In the genomic region with DNA sequence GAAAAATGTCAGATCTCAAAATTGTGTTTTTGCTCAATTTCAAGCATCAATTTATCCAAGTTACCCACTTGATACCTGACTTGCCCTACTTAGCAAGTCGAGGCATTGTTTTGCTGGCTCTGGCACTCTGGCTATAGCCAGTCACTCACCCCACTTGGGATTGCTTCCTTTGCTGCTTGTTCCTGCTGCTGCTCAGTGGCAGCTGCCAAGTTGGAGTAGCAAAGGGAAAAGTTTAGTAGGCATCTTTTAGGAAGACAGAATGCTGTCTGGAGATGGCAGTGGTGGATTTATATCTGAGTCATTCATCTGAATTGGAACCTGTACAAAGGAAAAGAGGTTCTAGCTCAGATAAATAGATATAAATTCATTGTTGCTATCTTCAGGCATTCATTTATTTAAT, we compare ENCODE assay signal across 13 cellular contexts. TPM values are rescaled to one million over a fixed set of nuclear protein-coding genes. Genes with fewer than 3 reads are reported as not detected.
A peak's percentile ranks its signal among the peaks of the same experiment; 100 is the strongest.
DNase-seq lines count a peak whose midpoint lies in the region; ATAC-seq lines count a peak whose summit lies in the region.
"Had no signal": no experiment of that assay in that cellular context is flagged by ENCODE, and none has a peak within 500 bp of the region (broad histone marks: within the 10 kb centered on the region; RNA-seq: fewer than 3 reads in every experiment).

No MANE protein-coding gene starts in this region.

- ATAC-seq in HG03460 (IDR thresholded peaks at IDR 0.05; ENCODE audit: unreplicated experiment) = no peak

- DNase-seq in EH (ENCODE audit: low read depth) (peak; percentile 31), LHCN-M2 (ENCODE audit: low read depth) (peak; percentile 62), dermis microvascular lymphatic vessel endothelial cell (ENCODE audit: low read depth in 2 of 2) (peak; percentile 33 to 87), myocyte (ENCODE audit: low read depth) (peak; percentile 59), kidney glomerular epithelial cell (lab: John Stamatoyannopoulos, UW) (no peak), NCI-H1105 (lab: John Stamatoyannopoulos, UW) (no peak), DMS153 (lab: John Stamatoyannopoulos, UW) (no peak)
- DNase-seq: activated T-cell treated with anti-CD3 and anti-CD28 coated beads for 4 hours, esophagus squamous epithelium, left cardiac atrium, NCI-H146, transverse colon had no signal

RNA-seq across cellular contexts. Expression of a gene that starts 41.2 kb away (rescaled TPM):
- total RNA-seq in LHCN-M2 (2014; rRNA removed) = 7.9 and 10.5 TPM in 2 replicates
- 6.3 TPM for polyA plus RNA-seq in LHCN-M2 (2012)
- 35.4 and 37.0 TPM in 2 replicates for total RNA-seq in dermis microvascular lymphatic vessel endothelial cell
- 14.3 and 40.4 TPM in 2 replicates for total RNA-seq in myocyte
- polyA plus RNA-seq in myocyte (2012) = 8.6 TPM

Comparison
In these comparisons a context has a peak if more than half of its experiments do, and no peak if none do; other contexts are left out.
1. DNase-seq: peak in EH (single experiment), LHCN-M2 (single experiment), dermis microvascular lymphatic vessel endothelial cell (2 of 2) and myocyte (single experiment); none in kidney glomerular epithelial cell (single experiment), NCI-H1105 (single experiment) and DMS153 (single experiment).